ENCODE assay signal across 11 cellular contexts in genomic region chr20:32473231-32474008, GRCh38.
DNase-seq lines count a peak whose midpoint lies in the region; ATAC-seq, FAIRE-seq and TF ChIP-seq lines count a peak whose summit lies in the region.
"Had no signal": no experiment of that assay in that cellular context is flagged by ENCODE, and none has a peak within 500 bp of the region (broad histone marks: within the 10 kb centered on the region; RNA-seq: fewer than 3 reads in every experiment).

No MANE protein-coding gene starts in this region.

- peak overlapping the region; percentile 77 for H3K4me2 ChIP-seq in hepatocyte
- H3K4me2 ChIP-seq in parathyroid adenoma (ENCODE audit: low read length) = no peak overlapping the region

- no peak overlapping the region for H3K4me3 ChIP-seq in BE2C (ENCODE audit: low read depth, low read length)
- no peak overlapping the region for H3K4me3 ChIP-seq in hepatocyte
- H3K4me3 ChIP-seq in parathyroid adenoma (ENCODE audit: low read depth, low read length) = no peak overlapping the region

- H3K27me3 ChIP-seq in BE2C (no peaks in the 10 kb centered on the region), hepatocyte (no peaks in the 10 kb centered on the region), parathyroid adenoma (ENCODE audit: control insufficient read depth, insufficient read depth, low read length) (no peaks in the 10 kb centered on the region)

- no peak for ATAC-seq in HG02973 (IDR thresholded peaks at IDR 0.05; ENCODE audit: unreplicated experiment)
- ATAC-seq in HG03442 (IDR thresholded peaks at IDR 0.05; ENCODE audit: unreplicated experiment) = no peak

- peaks cover 80% of the 10 kb centered on the region for H4K20me1 ChIP-seq in hepatocyte (ENCODE audit: insufficient read depth, poor library complexity, severe bottlenecking)

- FAIRE-seq in GM19239 (lab: Jason Lieb, UNC) = no peak

- WGBS in hepatocyte (ENCODE audit: low lambda C conversion rate, missing lambda C conversion rate) = 62% methylated on average over 29 of the region's 29 CpGs

- H3K27ac ChIP-seq in angular gyrus (ENCODE audit: low read depth, low read length) (peak overlapping the region; percentile 83), hepatocyte (peak overlapping the region; percentile 96), parathyroid adenoma (peak overlapping the region; percentile 76)
- H3K27ac ChIP-seq: VCaP had no signal

- no peak overlapping the region for H3K9ac ChIP-seq in parathyroid adenoma

- H3K9me3 ChIP-seq in BE2C (no peaks in the 10 kb centered on the region), hepatocyte (ENCODE audit: low read depth) (no peaks in the 10 kb centered on the region), parathyroid adenoma (ENCODE audit: control insufficient read depth, low read length) (no peaks in the 10 kb centered on the region)

- H2AFZ ChIP-seq in hepatocyte (no peak overlapping the region), parathyroid adenoma (no peak overlapping the region)

- H3K4me1 ChIP-seq in BE2C (peaks cover 33% of the 10 kb centered on the region), hepatocyte (ENCODE audit: insufficient read depth) (peaks cover 85% of the 10 kb centered on the region), parathyroid adenoma (peaks cover 23% of the 10 kb centered on the region)

- TF ChIP-seq CTCF in BE2C (IDR thresholded peaks at IDR 0.05; ENCODE audit: low read depth, low read length) (no peak), hepatocyte (IDR thresholded peaks at IDR 0.05; ENCODE audit: poor library complexity) (no peak), parathyroid adenoma (IDR thresholded peaks at IDR 0.05) (no peak)

- no peaks in the 10 kb centered on the region for H3K9me2 ChIP-seq in hepatocyte (replicated peaks; ENCODE audit: insufficient read depth)

- DNase-seq in BE2C (peak; percentile 11), hepatocyte (ENCODE audit: low spot score) (no peak), GM19239 (ENCODE audit: insufficient read length, low spot score) (no peak), NCI-H1436 treated with DMSO at 0.1 percent for 48 hours (lab: John Stamatoyannopoulos, UW) (no peak)
- DNase-seq: activated naive CD4-positive, alpha-beta T cell treated with anti-CD3 and anti-CD28 coated beads, Interleukin-2, amount 50 U/mL, for 16 hours; NCI-H1048 had no signal

- H3K36me3 ChIP-seq in BE2C (peaks cover 38% of the 10 kb centered on the region), hepatocyte (replicated peaks; ENCODE audit: insufficient read depth, low read depth) (no peaks in the 10 kb centered on the region), parathyroid adenoma (ENCODE audit: control insufficient read depth, insufficient read depth, low read length) (no peaks in the 10 kb centered on the region)

- H3K79me2 ChIP-seq in hepatocyte (peaks cover 90% of the 10 kb centered on the region), parathyroid adenoma (peaks cover 53% of the 10 kb centered on the region)
